8 cellular contexts compared by ENCODE assay signal in the genomic region with DNA sequence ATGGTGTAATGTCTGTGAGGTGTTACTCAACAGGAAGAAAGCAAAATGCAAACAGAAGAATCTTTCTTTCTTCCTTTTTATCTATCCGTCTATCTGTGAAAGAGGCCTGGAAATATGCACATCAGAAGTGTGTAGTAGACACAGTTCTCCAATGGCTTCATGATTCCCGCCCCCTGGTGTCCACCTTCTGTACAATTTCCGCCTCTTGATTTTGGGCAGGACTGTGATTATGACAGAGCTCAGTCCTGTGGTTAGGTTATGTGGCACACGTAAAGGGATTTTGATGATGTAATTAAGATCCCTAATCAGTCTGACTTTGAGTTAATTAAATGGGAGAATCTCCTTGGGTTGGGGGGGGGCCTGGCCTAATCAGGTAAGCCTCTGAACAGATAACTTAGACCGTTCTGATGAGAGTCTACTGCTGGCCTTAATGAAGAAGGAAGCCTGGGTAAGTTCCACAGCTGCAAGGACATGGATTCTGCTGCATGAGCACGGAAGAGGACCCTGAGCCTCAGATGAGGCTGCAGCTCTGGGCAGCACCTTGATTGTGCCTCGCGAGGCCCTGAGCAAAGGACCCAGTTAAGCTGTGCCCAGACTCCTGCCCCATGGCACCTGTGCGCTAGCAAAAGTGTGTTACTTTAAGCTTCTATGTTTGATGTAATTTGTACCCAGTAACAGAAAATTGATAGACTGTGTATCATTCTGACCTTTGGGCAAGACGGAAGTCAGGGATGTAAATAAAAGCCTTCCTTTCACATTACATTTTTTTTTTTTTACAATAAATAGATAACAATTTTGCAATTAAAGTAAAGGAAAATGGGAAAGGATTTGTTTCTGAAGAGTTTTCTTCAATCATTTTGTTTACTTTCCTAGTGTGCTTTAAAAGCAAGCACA. TPM values are rescaled to one million over a fixed set of nuclear protein-coding genes. Genes with fewer than 3 reads are reported as not detected.
DNase-seq lines count a peak whose midpoint lies in the region; ATAC-seq and TF ChIP-seq lines count a peak whose summit lies in the region.

No MANE protein-coding gene starts in this region.

- peak; percentile 67 for TF ChIP-seq CTCF in GM06990 (IDR thresholded peaks at IDR 0.05; ENCODE audit: insufficient read depth, low read length, poor library complexity, severe bottlenecking)
- peak; percentile 46 for TF ChIP-seq CTCF in SU-DHL-6 (IDR thresholded peaks at IDR 0.05; ENCODE audit: insufficient read depth, low read length, poor library complexity, severe bottlenecking)
- TF ChIP-seq CTCF in lower lobe of right lung (IDR thresholded peaks at IDR 0.05): peak; percentile 12
- no peak for TF ChIP-seq CTCF in thyroid gland (IDR thresholded peaks at IDR 0.05)

- H3K4me3 ChIP-seq in GM06990 (replicated peaks; ENCODE audit: low read depth, low read length): no peak overlapping the region
- no peak overlapping the region for H3K4me3 ChIP-seq in SU-DHL-6 (ENCODE audit: insufficient read depth, low read length, poor library complexity, severe bottlenecking)
- no peak overlapping the region for H3K4me3 ChIP-seq in lower lobe of right lung
- H3K4me3 ChIP-seq in thyroid gland (replicated peaks in 1 of 3): no peak overlapping the region

- no peak overlapping the region for H3K4me2 ChIP-seq in SU-DHL-6 (ENCODE audit: low read depth, low read length, poor library complexity, severe bottlenecking)

- DNase-seq in GM06990 (ENCODE audit: extremely low read depth, insufficient read length): no peak
- no peak for DNase-seq in lower lobe of right lung
- DNase-seq in thyroid gland: no peak
- no peak for DNase-seq in epidermal melanocyte (ENCODE audit: insufficient read length, low spot score)
- DNase-seq in mesenteric fat pad (ENCODE audit: low spot score): no peak

- H3K27ac ChIP-seq in SU-DHL-6 (ENCODE audit: low read depth, low read length) (no peak overlapping the region), lower lobe of right lung (no peak overlapping the region), thyroid gland (no peak overlapping the region)

- no peak overlapping the region for H3K9ac ChIP-seq in SU-DHL-6 (ENCODE audit: low read length)

- H3K9me3 ChIP-seq in SU-DHL-6 (ENCODE audit: insufficient read depth, low read length) (no peaks in the 10 kb centered on the region), lower lobe of right lung (no peaks in the 10 kb centered on the region), thyroid gland (no peaks in the 10 kb centered on the region)

- TF ChIP-seq RAD21 in Ishikawa (IDR thresholded peaks at IDR 0.05; ENCODE audit: low read depth): peak; percentile 37

- H3K27me3 ChIP-seq in GM06990 (replicated peaks; ENCODE audit: control insufficient read depth, insufficient read depth, low read length) (no peaks in the 10 kb centered on the region), SU-DHL-6 (ENCODE audit: low read length) (no peaks in the 10 kb centered on the region), lower lobe of right lung (ENCODE audit: low read depth) (no peaks in the 10 kb centered on the region), thyroid gland (no peaks in the 10 kb centered on the region)

- H3K4me1 ChIP-seq in lower lobe of right lung: no peaks in the 10 kb centered on the region
- H3K4me1 ChIP-seq in thyroid gland: no peaks in the 10 kb centered on the region

- H4K20me1 ChIP-seq in SU-DHL-6 (ENCODE audit: low read depth, low read length): no peaks in the 10 kb centered on the region

- TF ChIP-seq POLR2A in thyroid gland (IDR thresholded peaks at IDR 0.05): no peak

- intact Hi-C loops in lower lobe of right lung (cut with DNase I) (no loop called here), thyroid gland (cut with DNase I) (no loop called here)

- H3K9me2 ChIP-seq in SU-DHL-6 (replicated peaks; ENCODE audit: insufficient read depth, low read length): no peaks in the 10 kb centered on the region

- no peak for TF ChIP-seq EP300 in Ishikawa (IDR thresholded peaks at IDR 0.05; ENCODE audit: borderline replicate concordance)

- WGBS in thyroid gland, 2 donors: 88 to 93% methylated on average over 7 to 10 of the region's 10 CpGs

- no peaks in the 10 kb centered on the region for H3K79me2 ChIP-seq in SU-DHL-6 (ENCODE audit: insufficient read depth, low read length)

- H2AFZ ChIP-seq in SU-DHL-6 (ENCODE audit: low read depth, low read length, severe bottlenecking): no peak overlapping the region

- no peak for ATAC-seq in lower lobe of right lung
- ATAC-seq in HG02678 (IDR thresholded peaks at IDR 0.05; ENCODE audit: unreplicated experiment): no peak

- H3K36me3 ChIP-seq in GM06990 (ENCODE audit: control insufficient read depth, insufficient read depth, low read length) (no peaks in the 10 kb centered on the region), SU-DHL-6 (ENCODE audit: low read length) (no peaks in the 10 kb centered on the region), lower lobe of right lung (no peaks in the 10 kb centered on the region), thyroid gland (no peaks in the 10 kb centered on the region)

- H3F3A ChIP-seq in SU-DHL-6 (ENCODE audit: insufficient read depth): no peaks in the 10 kb centered on the region

TF ChIP-seq in Ishikawa, 13 proteins besides CTCF, POLR2A, EP300 and RAD21:
- TF ChIP-seq USF1 (IDR thresholded peaks at IDR 0.05) (no peak), YY1 (IDR thresholded peaks at IDR 0.05; ENCODE audit: low read depth) (no peak), EGR1 (IDR thresholded peaks at IDR 0.05) (no peak), TAF1 (IDR thresholded peaks at IDR 0.05; ENCODE audit: low read depth) (no peak), NFIC (IDR thresholded peaks at IDR 0.05) (no peak), ZBTB7A (IDR thresholded peaks at IDR 0.05; ENCODE audit: low read depth) (no peak), CEBPB (IDR thresholded peaks at IDR 0.05) (no peak), CREB1 (IDR thresholded peaks at IDR 0.05; ENCODE audit: low read depth) (no peak), FOXM1 (IDR thresholded peaks at IDR 0.05; ENCODE audit: borderline replicate concordance, low read depth) (no peak), TEAD4 (IDR thresholded peaks at IDR 0.05) (no peak), TCF12 (IDR thresholded peaks at IDR 0.05; ENCODE audit: low read depth) (no peak)
- TF ChIP-seq, protein P1, sequence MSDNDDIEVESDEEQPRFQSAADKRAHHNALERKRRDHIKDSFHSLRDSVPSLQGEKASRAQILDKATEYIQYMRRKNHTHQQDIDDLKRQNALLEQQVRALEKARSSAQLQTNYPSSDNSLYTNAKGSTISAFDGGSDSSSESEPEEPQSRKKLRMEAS (IDR thresholded peaks at IDR 0.05): no peak
- TF ChIP-seq, protein P2, sequence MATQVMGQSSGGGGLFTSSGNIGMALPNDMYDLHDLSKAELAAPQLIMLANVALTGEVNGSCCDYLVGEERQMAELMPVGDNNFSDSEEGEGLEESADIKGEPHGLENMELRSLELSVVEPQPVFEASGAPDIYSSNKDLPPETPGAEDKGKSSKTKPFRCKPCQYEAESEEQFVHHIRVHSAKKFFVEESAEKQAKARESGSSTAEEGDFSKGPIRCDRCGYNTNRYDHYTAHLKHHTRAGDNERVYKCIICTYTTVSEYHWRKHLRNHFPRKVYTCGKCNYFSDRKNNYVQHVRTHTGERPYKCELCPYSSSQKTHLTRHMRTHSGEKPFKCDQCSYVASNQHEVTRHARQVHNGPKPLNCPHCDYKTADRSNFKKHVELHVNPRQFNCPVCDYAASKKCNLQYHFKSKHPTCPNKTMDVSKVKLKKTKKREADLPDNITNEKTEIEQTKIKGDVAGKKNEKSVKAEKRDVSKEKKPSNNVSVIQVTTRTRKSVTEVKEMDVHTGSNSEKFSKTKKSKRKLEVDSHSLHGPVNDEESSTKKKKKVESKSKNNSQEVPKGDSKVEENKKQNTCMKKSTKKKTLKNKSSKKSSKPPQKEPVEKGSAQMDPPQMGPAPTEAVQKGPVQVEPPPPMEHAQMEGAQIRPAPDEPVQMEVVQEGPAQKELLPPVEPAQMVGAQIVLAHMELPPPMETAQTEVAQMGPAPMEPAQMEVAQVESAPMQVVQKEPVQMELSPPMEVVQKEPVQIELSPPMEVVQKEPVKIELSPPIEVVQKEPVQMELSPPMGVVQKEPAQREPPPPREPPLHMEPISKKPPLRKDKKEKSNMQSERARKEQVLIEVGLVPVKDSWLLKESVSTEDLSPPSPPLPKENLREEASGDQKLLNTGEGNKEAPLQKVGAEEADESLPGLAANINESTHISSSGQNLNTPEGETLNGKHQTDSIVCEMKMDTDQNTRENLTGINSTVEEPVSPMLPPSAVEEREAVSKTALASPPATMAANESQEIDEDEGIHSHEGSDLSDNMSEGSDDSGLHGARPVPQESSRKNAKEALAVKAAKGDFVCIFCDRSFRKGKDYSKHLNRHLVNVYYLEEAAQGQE (IDR thresholded peaks at IDR 0.05; ENCODE audit: low read depth): no peak

RNA-seq across cellular contexts. Expression of gene KCNF1, which starts 11.3 kb away (rescaled TPM):
- not detected for total RNA-seq in lower lobe of right lung
- total RNA-seq in thyroid gland: not detected
- 0.13 TPM for total RNA-seq in mesenteric fat pad

Comparison
In these comparisons a context has a peak if more than half of its experiments do, and no peak if none do; other contexts are left out.
1. CTCF ChIP-seq: peak in GM06990 (single experiment), SU-DHL-6 (single experiment) and lower lobe of right lung (single experiment); none in thyroid gland (0 of 6).